In the genomic region with DNA sequence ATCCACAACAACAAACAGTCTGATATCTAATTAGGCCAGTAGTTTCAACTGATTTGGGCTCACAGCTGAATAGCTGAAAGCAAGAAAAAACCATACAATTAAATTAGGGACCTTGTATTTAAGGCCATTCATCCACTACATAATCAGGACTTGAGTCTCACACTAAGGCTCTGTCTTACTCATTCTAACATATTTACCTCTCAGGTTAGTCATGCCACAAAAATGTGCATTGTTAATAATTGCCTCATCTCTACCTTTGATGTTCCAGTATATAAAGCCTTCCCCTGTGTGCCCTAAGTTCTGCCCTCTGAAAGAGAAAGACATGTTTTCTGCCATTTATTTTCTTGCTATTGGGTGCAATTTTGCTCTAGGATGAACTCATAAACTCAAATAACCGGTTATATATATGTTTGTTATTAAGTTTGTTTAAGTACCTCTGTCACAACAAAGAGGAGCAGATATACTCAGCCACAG, we compare ENCODE assay signal across 10 cellular contexts. TPM values are rescaled to one million over a fixed set of nuclear protein-coding genes. Genes with fewer than 3 reads are reported as not detected.
DNase-seq lines count a peak whose midpoint lies in the region; ATAC-seq and TF ChIP-seq lines count a peak whose summit lies in the region.
"Had no signal": no experiment of that assay in that cellular context is flagged by ENCODE, and none has a peak within 500 bp of the region (broad histone marks: within the 10 kb centered on the region; RNA-seq: fewer than 3 reads in every experiment).

No MANE protein-coding gene starts in this region.

- intact Hi-C loops in PC-9 (cut with micrococcal nuclease; ENCODE audit: unreplicated experiment) = loop anchor here (1.0 to 5.0 kb wide), 2 partner anchors 160 to 239 kb away; no protein-coding TSS in a partner anchor
- intact Hi-C loops in posterior vena cava (cut with DNase I) = no loop called here
- intact Hi-C loops in spleen (cut with DNase I; ENCODE audit: low total_unique reads) = no loop called here

- H3K4me1 ChIP-seq in PC-9 (replicated peaks; ENCODE audit: insufficient read depth) (peaks cover 47% of the 10 kb centered on the region), osteoblast (ENCODE audit: insufficient read depth, low read length) (peaks cover 35% of the 10 kb centered on the region), spleen (peaks cover 0 to 33% (median 9%) of the 10 kb centered on the region in 6 donors)

- no peaks in the 10 kb centered on the region for H3K36me3 ChIP-seq in PC-9 (ENCODE audit: low read depth)
- peaks cover 6% of the 10 kb centered on the region for H3K36me3 ChIP-seq in osteoblast (ENCODE audit: insufficient read depth, low read length)
- peaks cover 0 to 15% (median 0%) of the 10 kb centered on the region in 6 donors for H3K36me3 ChIP-seq in spleen

- no peaks in the 10 kb centered on the region for H3K9me3 Mint-ChIP-seq in endothelial cell (ENCODE audit: unreplicated experiment)

- no peaks in the 10 kb centered on the region for H3K9me2 ChIP-seq in PC-9 (ENCODE audit: insufficient read depth)

- peaks cover 38% of the 10 kb centered on the region for H3F3A ChIP-seq in PC-9 (ENCODE audit: insufficient read depth, low read depth)

- peak overlapping the region; percentile 65 for H3K27ac Mint-ChIP-seq in endothelial cell (ENCODE audit: unreplicated experiment)

- TF ChIP-seq CTCF in PC-9 (conservative IDR thresholded peaks at IDR 0.05) (no peak), endothelial cell (IDR thresholded peaks at IDR 0.05; ENCODE audit: unreplicated experiment) (no peak), osteoblast (IDR thresholded peaks at IDR 0.05; ENCODE audit: extremely low read depth, low read depth, low read length) (no peak), spleen (IDR thresholded peaks at IDR 0.05 in 8 of 11, conservative IDR thresholded peaks at IDR 0.05 in 3 of 11) (no peak)

- H3K9me3 ChIP-seq in PC-9 (ENCODE audit: insufficient read depth, low read depth) (peaks cover 22% of the 10 kb centered on the region), osteoblast (ENCODE audit: low read depth, low read length) (peaks cover 8% of the 10 kb centered on the region), spleen (peaks cover 0 to 32% (median 10%) of the 10 kb centered on the region in 8 donors)

- H3K4me3 ChIP-seq in PC-9 (peak overlapping the region; percentile 3; the same call in 1 of the 2 replicates), osteoblast (ENCODE audit: insufficient read depth, low read length) (no peak overlapping the region), spleen (no peak overlapping the region)
- H3K4me3 ChIP-seq: lung had no signal

- H3K27me3 Mint-ChIP-seq in endothelial cell (ENCODE audit: unreplicated experiment) = peaks cover 7% of the 10 kb centered on the region

- POLR2A ChIA-PET in PC-9 (lab: Charles Lee; ENCODE audit: unreplicated experiment) = no interaction called here

- H3K4me2 ChIP-seq in PC-9 (peak overlapping the region; percentile 57), osteoblast (ENCODE audit: insufficient read depth, low read length) (peak overlapping the region; percentile 61)

- WGBS in spleen, 5 donors = 87 to 98% (median 89%) methylated on average over 1 of the region's 1 CpG

- no peak overlapping the region for H3K4me3 Mint-ChIP-seq in endothelial cell (ENCODE audit: unreplicated experiment)

- no TSS peak for BruUV-seq in PC-9 (replicated peaks; lab: Mats Ljungman, UMichigan)

- CTCF ChIA-PET in PC-9 (lab: Charles Lee) = interaction anchor here (1.9 kb wide), 1 partner anchor 62 kb away, joined by 4 read pairs; no protein-coding TSS in a partner anchor

- H2AFZ ChIP-seq in PC-9 (no peak overlapping the region), osteoblast (ENCODE audit: low read length) (peak overlapping the region; percentile 49)

- H3K36me3 Mint-ChIP-seq in endothelial cell (ENCODE audit: low read depth, unreplicated experiment) = peaks cover 8% of the 10 kb centered on the region

- no peaks in the 10 kb centered on the region for H3K27me3 ChIP-seq in PC-9 (ENCODE audit: insufficient read depth, low read depth)
- H3K27me3 ChIP-seq in osteoblast (ENCODE audit: insufficient read depth, low read length) = no peaks in the 10 kb centered on the region
- no peaks in the 10 kb centered on the region for H3K27me3 ChIP-seq in spleen (replicated peaks in 1 of 7)

- H3K27ac ChIP-seq in PC-9 (peak overlapping the region; percentile 87), osteoblast (ENCODE audit: low read depth, low read length) (peak overlapping the region; percentile 91), spleen (no peak overlapping the region)

- no peak for TF ChIP-seq POLR2A in spleen (IDR thresholded peaks at IDR 0.05)

- peaks cover 16% of the 10 kb centered on the region for H3K4me1 Mint-ChIP-seq in endothelial cell (ENCODE audit: unreplicated experiment)

- H3K79me2 ChIP-seq in PC-9 (ENCODE audit: low read depth) (no peaks in the 10 kb centered on the region), osteoblast (ENCODE audit: insufficient read depth, low read length) (peaks cover 53% of the 10 kb centered on the region)

- no peaks in the 10 kb centered on the region for H4K20me1 ChIP-seq in PC-9 (ENCODE audit: insufficient read depth)
- H4K20me1 ChIP-seq in osteoblast (ENCODE audit: insufficient read depth, low read length) = no peaks in the 10 kb centered on the region

- peak; percentile 93 for DNase-seq in DMS53 treated with DMSO at 0.1 percent for 48 hours (lab: John Stamatoyannopoulos, UW; ENCODE audit: unreplicated experiment)
- peak; percentile 14 to 99 for DNase-seq in PC-9
- no peak for DNase-seq in endothelial cell (ENCODE audit: low spot score)
- DNase-seq in osteoblast (ENCODE audit: insufficient read length, low spot score, missing footprints) = peak; percentile 32
- no peak for DNase-seq in posterior vena cava (ENCODE audit: low spot score)
- no peak for DNase-seq in spleen
- no peak for DNase-seq in GM19238 (ENCODE audit: insufficient read length, low spot score)
- DNase-seq: anterior cingulate cortex had no signal

- no peak for ATAC-seq in GM19395 (IDR thresholded peaks at IDR 0.05; ENCODE audit: unreplicated experiment)

RNA-seq across cellular contexts. Expression of gene C1GALT1, which starts 5.3 kb away (rescaled TPM):
- total RNA-seq in PC-9 (2021) (44.7 and 54.2 TPM in 2 replicates), endothelial cell (ENCODE audit: unreplicated experiment) (39.7 TPM), osteoblast (108 and 137 TPM in 2 replicates), posterior vena cava (10 to 100 TPM; 26.1 to 28.8 TPM), spleen (10 to 100 TPM; 36.9 to 61.2 (median 43.3) TPM)
- 1 to 10 TPM; 6.9 to 9.2 (median 7.9) TPM for polyA plus RNA-seq in spleen

Comparison
In these comparisons a context has a peak if more than half of its experiments do, and no peak if none do; other contexts are left out.
1. DNase-seq: peak in DMS53 treated with DMSO at 0.1 percent for 48 hours (single experiment), PC-9 (2 of 2) and osteoblast (single experiment); none in endothelial cell (single experiment), posterior vena cava (single experiment), spleen (single experiment) and GM19238 (single experiment).
2. H3K27ac ChIP-seq: peak in PC-9 (single experiment) and osteoblast (single experiment); none in spleen (0 of 8).